ENCODE assay signal across 8 cellular contexts in the genomic region with DNA sequence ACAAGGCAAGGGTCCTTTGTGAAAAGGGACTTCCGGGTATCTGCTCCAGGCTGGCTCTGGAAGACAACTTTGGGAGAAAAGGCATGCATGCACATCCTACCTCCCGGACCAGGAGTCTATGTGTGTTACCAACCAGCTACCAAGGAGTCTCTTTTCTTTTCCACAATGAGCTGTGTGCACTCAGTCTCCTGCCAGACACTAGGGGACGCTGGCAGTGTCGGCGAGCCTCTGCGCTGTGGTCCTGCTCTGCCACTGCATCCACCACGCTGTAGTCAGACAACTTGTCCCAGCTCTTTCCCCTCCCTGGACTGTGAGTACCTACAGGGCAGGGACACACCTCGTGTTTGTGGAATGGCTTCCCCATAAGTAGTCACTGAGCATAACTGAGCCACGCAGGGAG. TPM values are rescaled to one million over a fixed set of nuclear protein-coding genes. Genes with fewer than 3 reads are reported as not detected.
DNase-seq lines count a peak whose midpoint lies in the region; ATAC-seq and TF ChIP-seq lines count a peak whose summit lies in the region.

No MANE protein-coding gene starts in this region.

- intact Hi-C loops in psoas muscle (cut with DNase I): no loop called here

- peaks cover 4% of the 10 kb centered on the region for H3K4me1 ChIP-seq in psoas muscle

- H3K9me3 ChIP-seq in psoas muscle: no peaks in the 10 kb centered on the region

- H3K36me3 ChIP-seq in GM06990 (ENCODE audit: control insufficient read depth, insufficient read depth, low read length) (no peaks in the 10 kb centered on the region), psoas muscle (ENCODE audit: insufficient read depth in 1 of 2, low read depth in 1 of 2) (no peaks in the 10 kb centered on the region)

- H3K27me3 ChIP-seq in GM06990 (replicated peaks; ENCODE audit: control insufficient read depth, insufficient read depth, low read length) (no peaks in the 10 kb centered on the region), psoas muscle (ENCODE audit: insufficient read depth in 3 of 3, low read length in 2 of 3) (no peaks in the 10 kb centered on the region)

- peak in 3 of 4 donors; percentile 39 to 73 (median 46) for ATAC-seq in psoas muscle
- ATAC-seq in HG03139 (IDR thresholded peaks at IDR 0.05; ENCODE audit: unreplicated experiment): no peak
- no peak for ATAC-seq in HG03457 (IDR thresholded peaks at IDR 0.05; ENCODE audit: unreplicated experiment)

- DNase-seq in GM06990 (ENCODE audit: extremely low read depth, insufficient read length) (peak; percentile 37), NB4 (ENCODE audit: low read depth) (peak; percentile 36), fibroblast of mammary gland (ENCODE audit: low read depth) (peak; percentile 35), psoas muscle (no peak), middle frontal gyrus (ENCODE audit: extremely low spot score, low spot score) (no peak)
- peak; percentile 62 for DNase-seq in activated CD4-positive, alpha-beta T cell treated with anti-CD3 and anti-CD28 coated beads for 48 hours

- H3K4me3 ChIP-seq in GM06990 (replicated peaks; ENCODE audit: low read depth, low read length) (no peak overlapping the region), NB4 (ENCODE audit: low read depth, low read length) (no peak overlapping the region), fibroblast of mammary gland (ENCODE audit: control insufficient read depth, low read depth, low read length) (no peak overlapping the region), psoas muscle (no peak overlapping the region)

- WGBS in psoas muscle, 3 donors: 12 to 18% (median 16%) methylated on average over 9 of the region's 9 CpGs

- no peak overlapping the region for H3K27ac ChIP-seq in psoas muscle

- TF ChIP-seq POLR2A in NB4 (IDR thresholded peaks at IDR 0.05; ENCODE audit: extremely low read depth, insufficient read length): no peak

- TF ChIP-seq CTCF in GM06990 (IDR thresholded peaks at IDR 0.05; ENCODE audit: insufficient read depth, low read length, poor library complexity, severe bottlenecking): peak; percentile 84
- peak; percentile 37 for TF ChIP-seq CTCF in NB4 (IDR thresholded peaks at IDR 0.05; ENCODE audit: low read depth, low read length)
- peak; percentile 73 for TF ChIP-seq CTCF in fibroblast of mammary gland (conservative IDR thresholded peaks at IDR 0.05; ENCODE audit: control insufficient read depth, insufficient read depth, low read depth, low read length)
- TF ChIP-seq CTCF in psoas muscle (IDR thresholded peaks at IDR 0.05): peak; percentile 6

RNA-seq across cellular contexts. Expression of a gene that starts 5.1 kb away (rescaled TPM):
- total RNA-seq in psoas muscle: 10 to 100 TPM; 44.6 to 77.5 (median 61.6) TPM
- polyA plus RNA-seq in psoas muscle: 100 to 1,000 TPM in 2 of 3 donors, 10 to 100 TPM in 1; 83.0 to 255 (median 124) TPM

RNA-seq across cellular contexts. Expression of a gene that starts 27.7 kb away (rescaled TPM):
- total RNA-seq in psoas muscle: 10 to 100 TPM; 46.6 to 64.9 (median 53.1) TPM
- polyA plus RNA-seq in psoas muscle: 10 to 100 TPM; 36.8 to 73.9 (median 55.5) TPM

RNA-seq across cellular contexts. Expression of a gene that starts 28.7 kb away (rescaled TPM):
- 10 to 100 TPM; 46.1 to 63.9 (median 51.2) TPM for total RNA-seq in psoas muscle
- polyA plus RNA-seq in psoas muscle: 100 to 1,000 TPM in 1 of 3 donors, 10 to 100 TPM in 2; 89.0 to 101 (median 95.7) TPM

RNA-seq across cellular contexts. Expression of a gene that starts 35.1 kb away (rescaled TPM):
- not detected for total RNA-seq in psoas muscle
- under 1 TPM; 0.07 to 0.34 (median 0.13) TPM for polyA plus RNA-seq in psoas muscle

RNA-seq across cellular contexts. Expression of a gene that starts 47.5 kb away (rescaled TPM):
- 10 to 100 TPM; 22.8 to 54.0 (median 46.3) TPM for total RNA-seq in psoas muscle
- 10 to 100 TPM in 2 of 3 donors, 1 to 10 TPM in 1; 7.4 to 39.1 (median 12.1) TPM for polyA plus RNA-seq in psoas muscle

Comparison
In these comparisons a context has a peak if more than half of its experiments do, and no peak if none do; other contexts are left out.
1. DNase-seq: peak in GM06990 (single experiment), NB4 (single experiment), activated CD4-positive, alpha-beta T cell treated with anti-CD3 and anti-CD28 coated beads for 48 hours (single experiment) and fibroblast of mammary gland (single experiment); none in psoas muscle (0 of 2) and middle frontal gyrus (single experiment).
2. CTCF ChIP-seq: peak in every context shown above with its lines; median percentile 84 in GM06990; 73 in fibroblast of mammary gland; 37 in NB4; 6 in psoas muscle.
3. ATAC-seq: peak in psoas muscle (3 of 4); none in HG03139 (single experiment) and HG03457 (single experiment).